In genomic region chr3:46946416-46946815, GRCh38 we compare ENCODE assay signal across 11 cellular contexts. TPM values are rescaled to one million over a fixed set of nuclear protein-coding genes. Genes with fewer than 3 reads are reported as not detected.
DNase-seq lines count a peak whose midpoint lies in the region; ATAC-seq and TF ChIP-seq lines count a peak whose summit lies in the region.
"Had no signal": no experiment of that assay in that cellular context is flagged by ENCODE, and none has a peak within 500 bp of the region (broad histone marks: within the 10 kb centered on the region; RNA-seq: fewer than 3 reads in every experiment).

No MANE protein-coding gene starts in this region.

- CTCF ChIA-PET in activated CD8-positive, alpha-beta T cell treated with anti-CD3 and anti-CD28 coated beads for 36 hours (lab: Charles Lee) = interaction anchor here (1.4 to 2.1 kb wide), 3 partner anchors 13 to 37 kb away, joined by 5 to 8 read pairs (median 6); no protein-coding TSS in a partner anchor

- peak overlapping the region; percentile 92 for H3K27ac ChIP-seq in left ventricle myocardium inferior (replicated peaks)

- peaks cover 37% of the 10 kb centered on the region for H3K36me3 Mint-ChIP-seq in activated CD8-positive, alpha-beta T cell treated with anti-CD3 and anti-CD28 coated beads for 36 hours (ENCODE audit: low read depth)

- no peak overlapping the region for H3K4me3 ChIP-seq in left ventricle myocardium inferior
- H3K4me3 ChIP-seq: esophagus muscularis mucosa, thoracic aorta had no signal

- intact Hi-C loops in activated CD8-positive, alpha-beta T cell treated with anti-CD3 and anti-CD28 coated beads for 36 hours (cut with micrococcal nuclease) = no loop called here
- intact Hi-C loops in left ventricle myocardium inferior (cut with micrococcal nuclease) = no loop called here

- no peaks in the 10 kb centered on the region for H3K36me3 ChIP-seq in left ventricle myocardium inferior
- H3K36me3 ChIP-seq: thoracic aorta had no signal

- H3K27me3 ChIP-seq in left ventricle myocardium inferior (ENCODE audit: low read depth) = no peaks in the 10 kb centered on the region
- H3K27me3 ChIP-seq: esophagus muscularis mucosa had no signal

- POLR2A ChIA-PET in activated CD8-positive, alpha-beta T cell treated with anti-CD3 and anti-CD28 coated beads for 36 hours (lab: Charles Lee) = interaction anchor here (0.9 to 3.7 kb wide), 7 partner anchors 8 to 33 kb away, joined by 3 to 33 read pairs (median 8); partner anchors contain the start of gene NBEAL2

- TF ChIP-seq CTCF in activated CD8-positive, alpha-beta T cell treated with anti-CD3 and anti-CD28 coated beads for 36 hours (IDR thresholded peaks at IDR 0.05) = no peak
- TF ChIP-seq CTCF in left ventricle myocardium inferior (IDR thresholded peaks at IDR 0.05; ENCODE audit: borderline replicate concordance) = no peak

- DNase-seq in HT-29 (ENCODE audit: low spot score) (peak; percentile 26), left ventricle myocardium inferior (no peak), renal cortical epithelial cell (ENCODE audit: low read depth) (peak; percentile 56), DMS53 (lab: John Stamatoyannopoulos, UW) (no peak), NOMO-1 treated with dmso at 0.1 percent for 144 hours (lab: John Stamatoyannopoulos, UW; ENCODE audit: unreplicated experiment) (no peak), NCI-H1930 (lab: John Stamatoyannopoulos, UW) (no peak)
- no peak for DNase-seq in activated CD8-positive, alpha-beta T cell treated with anti-CD3 and anti-CD28 coated beads for 36 hours
- DNase-seq: NCI-H2227 treated with DMSO at 0.1 percent for 48 hours had no signal

- H3K9me3 ChIP-seq in left ventricle myocardium inferior (replicated peaks) = no peaks in the 10 kb centered on the region
- H3K9me3 ChIP-seq: esophagus muscularis mucosa, thoracic aorta had no signal

- H3K27ac Mint-ChIP-seq in activated CD8-positive, alpha-beta T cell treated with anti-CD3 and anti-CD28 coated beads for 36 hours = peak overlapping the region; percentile 90

- H3K4me1 Mint-ChIP-seq in activated CD8-positive, alpha-beta T cell treated with anti-CD3 and anti-CD28 coated beads for 36 hours (ENCODE audit: low read depth) = peaks cover 66% of the 10 kb centered on the region

- H3K9me3 Mint-ChIP-seq in activated CD8-positive, alpha-beta T cell treated with anti-CD3 and anti-CD28 coated beads for 36 hours = no peaks in the 10 kb centered on the region

- no peak overlapping the region for H3K4me3 Mint-ChIP-seq in activated CD8-positive, alpha-beta T cell treated with anti-CD3 and anti-CD28 coated beads for 36 hours

- peaks cover 97% of the 10 kb centered on the region for H3K4me1 ChIP-seq in left ventricle myocardium inferior

- no peaks in the 10 kb centered on the region for H3K27me3 Mint-ChIP-seq in activated CD8-positive, alpha-beta T cell treated with anti-CD3 and anti-CD28 coated beads for 36 hours

- no peak for ATAC-seq in activated CD8-positive, alpha-beta T cell treated with anti-CD3 and anti-CD28 coated beads for 36 hours
- ATAC-seq in GM19395 (IDR thresholded peaks at IDR 0.05; ENCODE audit: unreplicated experiment) = no peak

RNA-seq across cellular contexts. Expression of gene CCDC12, which starts 30.1 kb away (rescaled TPM):
- 38.2 and 39.4 TPM in 2 replicates for total RNA-seq in HT-29 (2014; rRNA removed; shearing (Covaris generic))
- total RNA-seq in activated CD8-positive, alpha-beta T cell treated with anti-CD3 and anti-CD28 coated beads for 36 hours = 10 to 100 TPM; 51.2 to 51.6 TPM
- total RNA-seq in left ventricle myocardium inferior = 31.0 TPM
- total RNA-seq in renal cortical epithelial cell = 22.3 and 26.2 TPM in 2 replicates

RNA-seq across cellular contexts. Expression of gene NBEAL2, which starts 33.0 kb away (rescaled TPM):
- 154 and 168 TPM in 2 replicates for total RNA-seq in HT-29 (2014; rRNA removed; shearing (Covaris generic))
- 10 to 100 TPM; 58.9 to 63.7 TPM for total RNA-seq in activated CD8-positive, alpha-beta T cell treated with anti-CD3 and anti-CD28 coated beads for 36 hours
- 12.6 TPM for total RNA-seq in left ventricle myocardium inferior
- total RNA-seq in renal cortical epithelial cell = 14.2 and 25.6 TPM in 2 replicates

Comparison
In these comparisons a context has a peak if more than half of its experiments do, and no peak if none do; other contexts are left out.
1. DNase-seq: peak in HT-29 (single experiment) and renal cortical epithelial cell (single experiment); none in activated CD8-positive, alpha-beta T cell treated with anti-CD3 and anti-CD28 coated beads for 36 hours (single experiment), left ventricle myocardium inferior (single experiment), DMS53 (single experiment), NOMO-1 treated with dmso at 0.1 percent for 144 hours (single experiment) and NCI-H1930 (0 of 2).